Comparison of ENCODE assay signal across 13 cellular contexts in genomic region chr17:83174859-83175550, GRCh38.
DNase-seq lines count a peak whose midpoint lies in the region; ATAC-seq, FAIRE-seq and TF ChIP-seq lines count a peak whose summit lies in the region.
"Had no signal": no experiment of that assay in that cellular context is flagged by ENCODE, and none has a peak within 500 bp of the region (broad histone marks: within the 10 kb centered on the region; RNA-seq: fewer than 3 reads in every experiment).

No MANE protein-coding gene starts in this region.

- H3K9me3 ChIP-seq in SJCRH30 (replicated peaks), result peaks cover 1% of the 10 kb centered on the region; the same call in 1 of the 2 replicates
- no peaks in the 10 kb centered on the region for H3K9me3 ChIP-seq in HepG2 (ENCODE audit: low read length)
- H3K9me3 ChIP-seq in effector memory CD4-positive, alpha-beta T cell (ENCODE audit: control insufficient read depth, low read length), result no peaks in the 10 kb centered on the region
- H3K9me3 ChIP-seq: uterus had no signal

- FAIRE-seq in GM12892 (lab: Jason Lieb, UNC) (peak; percentile 78), HepG2 (lab: Jason Lieb, UNC) (no peak)
- FAIRE-seq: islet of Langerhans had no signal

- in situ Hi-C loops in HepG2 (cut with HindIII; ENCODE audit: extremely low pct_ligation_motif_present, low pct_unique_long_range_greater_than_20kb), result no loop called here

- H4K20me1 ChIP-seq in HepG2 (ENCODE audit: insufficient read depth, low read length), result peaks cover 14% of the 10 kb centered on the region; the same call in 1 of the 2 replicates

- intact Hi-C loops in HepG2 (cut with micrococcal nuclease; ENCODE audit: unreplicated experiment), result loop anchor here (1.0 kb wide), 2 partner anchors 24 to 49 kb away; no protein-coding TSS in a partner anchor

- WGBS in HepG2 (ENCODE audit: low lambda C conversion rate), result 45% methylated on average over 15 of the region's 16 CpGs

- H3K4me1 ChIP-seq in SJCRH30 (peaks cover 27% of the 10 kb centered on the region), HepG2 (ENCODE audit: insufficient read depth, low read length) (peaks cover 25% of the 10 kb centered on the region)
- H3K4me1 ChIP-seq in effector memory CD4-positive, alpha-beta T cell (ENCODE audit: control insufficient read depth, insufficient read depth, low read length, poor library complexity, severe bottlenecking), result no peaks in the 10 kb centered on the region
- H3K4me1 ChIP-seq: uterus had no signal

- H3K4me2 ChIP-seq in HepG2 (ENCODE audit: low read depth, low read length), result no peak overlapping the region
- H3K4me2 ChIP-seq: KMS-11, smooth muscle cell had no signal

- no peak overlapping the region for H2AFZ ChIP-seq in HepG2 (ENCODE audit: low read length)

- TF ChIP-seq EP300 in HepG2 (IDR thresholded peaks at IDR 0.05; ENCODE audit: low read depth in 2 of 2, low read length in 2 of 2), result no peak
- no peak for TF ChIP-seq EP300 in HepG2 (CRISPR knock-in tag; IDR thresholded peaks at IDR 0.05; ENCODE audit: borderline replicate concordance)

- H3K79me2 ChIP-seq in HepG2 (ENCODE audit: insufficient read depth, low read length), result no peaks in the 10 kb centered on the region

- H3K9ac ChIP-seq in HepG2 (ENCODE audit: insufficient read depth, low read depth, low read length), result no peak overlapping the region
- H3K9ac ChIP-seq: KMS-11 had no signal

- no peak for ATAC-seq in HepG2
- ATAC-seq in GM21723 (IDR thresholded peaks at IDR 0.05; ENCODE audit: unreplicated experiment), result no peak
- ATAC-seq in HG02973 (IDR thresholded peaks at IDR 0.05; ENCODE audit: unreplicated experiment), result no peak

- CTCF ChIA-PET in HepG2 (lab: Yijun Ruan, JAX; ENCODE audit: low intra/inter-chr PET ratio, low total read pairs), result no interaction called here

- H3K36me3 ChIP-seq in SJCRH30 (no peaks in the 10 kb centered on the region), HepG2 (replicated peaks in 1 of 2; ENCODE audit: control insufficient read depth in 1 of 2, insufficient read depth in 2 of 2, low read length in 2 of 2) (no peaks in the 10 kb centered on the region)
- H3K36me3 ChIP-seq in effector memory CD4-positive, alpha-beta T cell (ENCODE audit: control insufficient read depth, insufficient read depth, low read length), result no peaks in the 10 kb centered on the region
- H3K36me3 ChIP-seq: uterus had no signal

- H3K27ac ChIP-seq in SJCRH30 (no peak overlapping the region), HepG2 (ENCODE audit: extremely low read length, insufficient read depth, low read length) (no peak overlapping the region)
- H3K27ac ChIP-seq in effector memory CD4-positive, alpha-beta T cell (ENCODE audit: insufficient read depth, low read length, poor library complexity, severe bottlenecking), result no peak overlapping the region
- H3K27ac ChIP-seq: KMS-11, uterus had no signal

- no peak for TF ChIP-seq CTCF in HepG2 (CRISPR knock-in tag; IDR thresholded peaks at IDR 0.05)

- H3K4me3 ChIP-seq in SJCRH30 (no peak overlapping the region), HepG2 (replicated peaks in 1 of 3; ENCODE audit: insufficient read depth in 1 of 3, low read depth in 2 of 3, low read length in 3 of 3) (no peak overlapping the region)
- no peak overlapping the region for H3K4me3 ChIP-seq in effector memory CD4-positive, alpha-beta T cell (ENCODE audit: insufficient read depth, low read depth, low read length, poor library complexity, severe bottlenecking)
- H3K4me3 ChIP-seq: smooth muscle cell, uterus had no signal

- DNase-seq in AML-193 (lab: John Stamatoyannopoulos, UW), result peak; percentile 6 to 8
- no peak for DNase-seq in GM12892 (ENCODE audit: insufficient read length)
- peak; percentile 30 to 51 for DNase-seq in SJCRH30
- DNase-seq in HepG2 (ENCODE audit: low spot score), result no peak
- no peak for DNase-seq in effector memory CD4-positive, alpha-beta T cell
- no peak for DNase-seq in AG08396 (ENCODE audit: low spot score)
- DNase-seq: activated naive CD4-positive, alpha-beta T cell treated with Interleukin-2 at 50 U/mL for 16 hours had no signal

- POLR2A ChIA-PET in HepG2 (lab: Yijun Ruan, JAX), result interaction anchor here (1.3 kb wide), 1 partner anchor 24 kb away, joined by 6 read pairs; no protein-coding TSS in a partner anchor

- no peak for TF ChIP-seq POLR2A in GM12892 (IDR thresholded peaks at IDR 0.05; ENCODE audit: low read depth, low read length)
- no peak for TF ChIP-seq POLR2A in HepG2 (IDR thresholded peaks at IDR 0.05; ENCODE audit: insufficient read depth in 1 of 2, low read depth in 2 of 2, low read length in 2 of 2)

- peaks cover 10% of the 10 kb centered on the region; the same call in 1 of the 2 replicates for H3K27me3 ChIP-seq in SJCRH30
- peaks cover 21 to 75% of the 10 kb centered on the region in 2 experiments for H3K27me3 ChIP-seq in HepG2 (ENCODE audit: control insufficient read depth in 1 of 2, insufficient read depth in 2 of 2, low read length in 2 of 2)
- H3K27me3 ChIP-seq in effector memory CD4-positive, alpha-beta T cell (replicated peaks; ENCODE audit: control insufficient read depth, insufficient read depth, low read length, poor library complexity, severe bottlenecking), result no peaks in the 10 kb centered on the region
- H3K27me3 ChIP-seq: uterus had no signal

- no TSS peak for BruUV-seq in HepG2 (replicated peaks; lab: Mats Ljungman, UMichigan)

- TF ChIP-seq RAD21 in HepG2 (CRISPR knock-in tag; IDR thresholded peaks at IDR 0.05), result no peak

TF ChIP-seq in HepG2, 621 proteins besides CTCF, POLR2A, EP300 and RAD21:
- TF ChIP-seq ZNF768 (CRISPR knock-in tag; IDR thresholded peaks at IDR 0.05) (peak; percentile 8; the same call in 1 of the 2 replicates), ZGPAT (CRISPR knock-in tag; IDR thresholded peaks at IDR 0.05) (no peak), SP4 (CRISPR knock-in tag; IDR thresholded peaks at IDR 0.05) (no peak)
TF ChIP-seq in HepG2: peak in this region for 1.

Comparison
In these comparisons a context has a peak if more than half of its experiments do, and no peak if none do; other contexts are left out.
1. DNase-seq: peak in AML-193 (2 of 2) and SJCRH30 (2 of 2); none in GM12892 (single experiment), HepG2 (single experiment), effector memory CD4-positive, alpha-beta T cell (0 of 3) and AG08396 (single experiment).